In genomic region chr20:58524814-58525213, GRCh38 we compare ENCODE assay signal across 19 cellular contexts. TPM values are rescaled to one million over a fixed set of nuclear protein-coding genes. Genes with fewer than 3 reads are reported as not detected.
DNase-seq lines count a peak whose midpoint lies in the region; ATAC-seq and TF ChIP-seq lines count a peak whose summit lies in the region.
"Had no signal": no experiment of that assay in that cellular context is flagged by ENCODE, and none has a peak within 500 bp of the region (broad histone marks: within the 10 kb centered on the region; RNA-seq: fewer than 3 reads in every experiment).

No MANE protein-coding gene starts in this region.

- H3K4me1 ChIP-seq in foreskin keratinocyte, result peaks cover 14% of the 10 kb centered on the region
- H3K4me1 ChIP-seq: esophagus squamous epithelium had no signal

- peak; percentile 90 for ATAC-seq in foreskin keratinocyte
- ATAC-seq: activated CD8-positive, alpha-beta memory T cell treated with anti-CD3 and anti-CD28 coated beads, Interleukin-2, amount 10 ng/mL, durations not matched to agents 7 days and 5 days had no signal

- POLR2A ChIA-PET in AG04450 (lab: Yijun Ruan, JAX), result interaction anchor here (1.3 kb wide), 2 partner anchors 26 to 127 kb away, joined by 3 to 6 read pairs; partner anchors contain the start of gene STX16

- H3K4me3 ChIP-seq in AG04450 (ENCODE audit: low read depth, low read length), result no peak overlapping the region
- H3K4me3 ChIP-seq in HFF-Myc (replicated peaks; ENCODE audit: low read depth, low read length), result no peak overlapping the region
- H3K4me3 ChIP-seq: esophagus squamous epithelium, HAP-1 had no signal

- DNase-seq in AG04450 (ENCODE audit: low read depth, low spot score), result peak; percentile 44
- DNase-seq in HFF-Myc (ENCODE audit: extremely low read depth, low read depth), result peak; percentile 36
- peak; percentile 85 for DNase-seq in amniotic epithelial cell (ENCODE audit: low read depth)
- DNase-seq in foreskin keratinocyte, result peak; percentile 78 to 92
- DNase-seq in NCI-H2081 (lab: John Stamatoyannopoulos, UW), result no peak
- no peak for DNase-seq in nucleus accumbens (lab: John Stamatoyannopoulos, UW)
- no peak for DNase-seq in stimulated activated CD8-positive, alpha-beta memory T cell treated with anti-CD3 and anti-CD28 coated beads, Interleukin-4, amount 100 ng/mL, for 48 hours
- no peak for DNase-seq in NCI-H2081 treated with DMSO at 0.1 percent for 48 hours (lab: John Stamatoyannopoulos, UW)
- DNase-seq: activated CD8-positive, alpha-beta memory T cell treated with anti-CD3 and anti-CD28 coated beads, Interleukin-2, amount 10 ng/mL, durations not matched to agents 7 days and 5 days; activated naive CD4-positive, alpha-beta T cell treated with anti-CD3 and anti-CD28 coated beads, Interleukin-2, amount 50 U/mL, for 16 hours; cerebellar nuclear complex; esophagus squamous epithelium; NCI-H1436 treated with DMSO at 0.1 percent for 48 hours; NCI-H748 treated with DMSO at 0.1 percent for 48 hours; posterior cingulate gyrus; Right ventricle myocardium superior; WERI-Rb-1 had no signal

- TF ChIP-seq CTCF in AG04450 (IDR thresholded peaks at IDR 0.05; ENCODE audit: low read depth, low read length) (no peak), HFF-Myc (IDR thresholded peaks at IDR 0.05; ENCODE audit: low read depth, low read length, missing control alignments) (no peak), foreskin keratinocyte (conservative IDR thresholded peaks at IDR 0.05) (no peak)

- CTCF ChIA-PET in AG04450 (lab: Charles Lee), result interaction anchor here (0.9 kb wide), 1 partner anchor 25 kb away, joined by 3 read pairs; no protein-coding TSS in a partner anchor

- peaks cover 16% of the 10 kb centered on the region for H3K9me3 ChIP-seq in AG04450 (ENCODE audit: control insufficient read depth, insufficient read depth, low read length)
- H3K9me3 ChIP-seq: HAP-1 had no signal

- no peaks in the 10 kb centered on the region for H3K27me3 ChIP-seq in AG04450 (ENCODE audit: control insufficient read depth, insufficient read depth, low read length)
- H3K27me3 ChIP-seq in foreskin keratinocyte, result no peaks in the 10 kb centered on the region
- H3K27me3 ChIP-seq: esophagus squamous epithelium had no signal

- H3K27ac ChIP-seq in AG04450 (ENCODE audit: low read depth, low read length) (peak overlapping the region; percentile 85), foreskin keratinocyte (peak overlapping the region; percentile 25)
- H3K27ac ChIP-seq: esophagus squamous epithelium, WERI-Rb-1 had no signal

RNA-seq across cellular contexts. Expression of gene APCDD1L, which starts 9.6 kb away (rescaled TPM):
- 8.6 and 14.5 TPM in 2 replicates for polyA plus RNA-seq in AG04450 (2011; rRNA removed)
- polyA minus RNA-seq in AG04450 (2011; rRNA and poly(A)+ RNA removed), result 8.3 and 10.1 TPM in 2 replicates
- total RNA-seq in foreskin keratinocyte, result 2.1 and 4.4 TPM in 2 replicates
- 2.2 and 3.5 TPM in 2 replicates for polyA plus RNA-seq in foreskin keratinocyte
- total RNA-seq: activated CD8-positive, alpha-beta memory T cell treated with anti-CD3 and anti-CD28 coated beads, Interleukin-2, amount 10 ng/mL, durations not matched to agents 7 days and 5 days; mesothelial cell of epicardium had no signal

Comparison
In these comparisons a context has a peak if more than half of its experiments do, and no peak if none do; other contexts are left out.
1. DNase-seq: peak in AG04450 (single experiment), HFF-Myc (single experiment), amniotic epithelial cell (single experiment) and foreskin keratinocyte (2 of 2); none in NCI-H2081 (0 of 2), nucleus accumbens (0 of 56), stimulated activated CD8-positive, alpha-beta memory T cell treated with anti-CD3 and anti-CD28 coated beads, Interleukin-4, amount 100 ng/mL, for 48 hours (single experiment) and NCI-H2081 treated with DMSO at 0.1 percent for 48 hours (single experiment).